8 cellular contexts compared by ENCODE assay signal in genomic region chr5:131171276-131171815, GRCh38. TPM values are rescaled to one million over a fixed set of nuclear protein-coding genes. Genes with fewer than 3 reads are reported as not detected.
DNase-seq lines count a peak whose midpoint lies in the region; ATAC-seq and TF ChIP-seq lines count a peak whose summit lies in the region.

No MANE protein-coding gene starts in this region.

- H3K36me3 ChIP-seq in CD4-positive, CD25-positive, alpha-beta regulatory T cell (ENCODE audit: control insufficient read depth, insufficient read depth, low read length) = no peaks in the 10 kb centered on the region
- H3K36me3 ChIP-seq in right atrium auricular region (no peaks in the 10 kb centered on the region), skeletal muscle tissue (ENCODE audit: control insufficient read depth in 3 of 3, insufficient read depth in 3 of 3, low read length in 3 of 3) (no peaks in the 10 kb centered on the region)

- DNase-seq in CD4-positive, CD25-positive, alpha-beta regulatory T cell = peak in 2 of 3 donors; percentile 20 to 51
- no peak for DNase-seq in right atrium auricular region (ENCODE audit: low spot score)
- no peak for DNase-seq in NOMO-1 treated with DMSO at 0.1 percent for 48 hours (lab: John Stamatoyannopoulos, UW; ENCODE audit: unreplicated experiment)
- DNase-seq in effector CD8-positive, alpha-beta T cell (lab: John Stamatoyannopoulos, UW) = no peak

- H3K4me1 Mint-ChIP-seq in CD4-positive, CD25-positive, alpha-beta regulatory T cell = peaks cover 5 to 49% (median 38%) of the 10 kb centered on the region in 4 donors
- peaks cover 28% of the 10 kb centered on the region for H3K4me1 Mint-ChIP-seq in activated T-helper 17 cell treated with anti-CD3 and anti-CD28 coated beads, Interleukin-2, amount 50 U/mL, for 72 hours

- H3K27me3 Mint-ChIP-seq in CD4-positive, CD25-positive, alpha-beta regulatory T cell = no peaks in the 10 kb centered on the region
- H3K27me3 Mint-ChIP-seq in activated T-helper 17 cell treated with anti-CD3 and anti-CD28 coated beads, Interleukin-2, amount 50 U/mL, for 72 hours = no peaks in the 10 kb centered on the region

- H3K36me3 Mint-ChIP-seq in CD4-positive, CD25-positive, alpha-beta regulatory T cell = peaks cover 3% of the 10 kb centered on the region
- H3K36me3 Mint-ChIP-seq in activated T-helper 17 cell treated with anti-CD3 and anti-CD28 coated beads, Interleukin-2, amount 50 U/mL, for 72 hours (ENCODE audit: low read depth) = no peaks in the 10 kb centered on the region

- peak overlapping the region; percentile 86 for H3K27ac ChIP-seq in CD4-positive, CD25-positive, alpha-beta regulatory T cell (ENCODE audit: insufficient read depth, low read length, poor library complexity, severe bottlenecking)
- H3K27ac ChIP-seq in right atrium auricular region (peak overlapping the region; percentile 80 to 83), skeletal muscle tissue (ENCODE audit: low read depth, low read length) (peak overlapping the region; percentile 73)

- TF ChIP-seq CTCF in right atrium auricular region (IDR thresholded peaks at IDR 0.05) = no peak

- H3K9ac ChIP-seq in skeletal muscle tissue (ENCODE audit: low read depth in 1 of 3, low read length in 3 of 3) = peak overlapping the region; percentile 83 to 90 (median 86)

- H3K4me3 ChIP-seq in CD4-positive, CD25-positive, alpha-beta regulatory T cell (ENCODE audit: low read depth, low read length) = peak overlapping the region; percentile 94
- H3K4me3 ChIP-seq in right atrium auricular region = peak overlapping the region; percentile 61 to 68
- H3K4me3 ChIP-seq in skeletal muscle tissue (ENCODE audit: low read length in 3 of 3) = peak overlapping the region; percentile 93 to 96 (median 94)

- H3K4me1 ChIP-seq in CD4-positive, CD25-positive, alpha-beta regulatory T cell (ENCODE audit: control insufficient read depth, insufficient read depth, low read length, poor library complexity, severe bottlenecking) = peaks cover 17% of the 10 kb centered on the region
- H3K4me1 ChIP-seq in right atrium auricular region (peaks cover 0 to 19% of the 10 kb centered on the region in 2 donors), skeletal muscle tissue (ENCODE audit: control insufficient read depth in 3 of 3, insufficient read depth in 3 of 3, low read length in 3 of 3) (peaks cover 12 to 21% (median 13%) of the 10 kb centered on the region in 3 donors)

- H3K9me3 Mint-ChIP-seq in CD4-positive, CD25-positive, alpha-beta regulatory T cell = no peaks in the 10 kb centered on the region
- no peaks in the 10 kb centered on the region for H3K9me3 Mint-ChIP-seq in activated T-helper 17 cell treated with anti-CD3 and anti-CD28 coated beads, Interleukin-2, amount 50 U/mL, for 72 hours

- peak overlapping the region; percentile 90 to 99 (median 97) for H3K4me3 Mint-ChIP-seq in CD4-positive, CD25-positive, alpha-beta regulatory T cell
- H3K4me3 Mint-ChIP-seq in activated T-helper 17 cell treated with anti-CD3 and anti-CD28 coated beads, Interleukin-2, amount 50 U/mL, for 72 hours = peak overlapping the region; percentile 92

- no peaks in the 10 kb centered on the region for H3K9me3 ChIP-seq in CD4-positive, CD25-positive, alpha-beta regulatory T cell (ENCODE audit: control insufficient read depth in 2 of 2, low read length in 2 of 2)
- no peaks in the 10 kb centered on the region for H3K9me3 ChIP-seq in right atrium auricular region
- H3K9me3 ChIP-seq in skeletal muscle tissue (ENCODE audit: control insufficient read depth in 3 of 3, low read length in 3 of 3) = no peaks in the 10 kb centered on the region

- no peaks in the 10 kb centered on the region for H3K27me3 ChIP-seq in CD4-positive, CD25-positive, alpha-beta regulatory T cell (ENCODE audit: control insufficient read depth, insufficient read depth, low read length)
- H3K27me3 ChIP-seq in right atrium auricular region (no peaks in the 10 kb centered on the region), skeletal muscle tissue (ENCODE audit: control insufficient read depth in 3 of 3, insufficient read depth in 3 of 3, low read length in 3 of 3) (no peaks in the 10 kb centered on the region)

- peak overlapping the region; percentile 38 to 98 (median 95) for H3K27ac Mint-ChIP-seq in CD4-positive, CD25-positive, alpha-beta regulatory T cell
- peak overlapping the region; percentile 91 for H3K27ac Mint-ChIP-seq in activated T-helper 17 cell treated with anti-CD3 and anti-CD28 coated beads, Interleukin-2, amount 50 U/mL, for 72 hours

- no peak for ATAC-seq in CD4-positive, CD25-positive, alpha-beta regulatory T cell (ENCODE audit: low read depth in 2 of 2)
- ATAC-seq in HG03097 (IDR thresholded peaks at IDR 0.05; ENCODE audit: low FRiP score, unreplicated experiment) (peak; percentile 5), GM21737 (IDR thresholded peaks at IDR 0.05; ENCODE audit: unreplicated experiment) (no peak)
- no peak for ATAC-seq in activated T-helper 17 cell treated with anti-CD3 and anti-CD28 coated beads, Interleukin-2, amount 50 U/mL, for 72 hours (replicated peaks)

RNA-seq across cellular contexts. Expression of gene LYRM7, which starts 0.6 kb away (rescaled TPM):
- 6.5 TPM for total RNA-seq in CD4-positive, CD25-positive, alpha-beta regulatory T cell
- 1 to 10 TPM; 4.3 to 5.1 (median 4.7) TPM for polyA plus RNA-seq in CD4-positive, CD25-positive, alpha-beta regulatory T cell
- total RNA-seq in activated T-helper 17 cell treated with anti-CD3 and anti-CD28 coated beads, Interleukin-2, amount 50 U/mL, for 72 hours = 10 to 100 TPM; 14.2 to 19.9 TPM
- 10 to 100 TPM in 1 of 2 donors, 1 to 10 TPM in 1; 7.5 to 30.7 TPM for total RNA-seq in right atrium auricular region
- total RNA-seq in skeletal muscle tissue = 13.6 TPM

RNA-seq across cellular contexts. Expression of gene HINT1, which starts 6.3 kb away (rescaled TPM):
- 222 TPM for total RNA-seq in CD4-positive, CD25-positive, alpha-beta regulatory T cell
- 100 to 1,000 TPM; 355 to 440 (median 415) TPM for polyA plus RNA-seq in CD4-positive, CD25-positive, alpha-beta regulatory T cell
- 100 to 1,000 TPM; 316 to 358 TPM for total RNA-seq in activated T-helper 17 cell treated with anti-CD3 and anti-CD28 coated beads, Interleukin-2, amount 50 U/mL, for 72 hours
- total RNA-seq in right atrium auricular region = 100 to 1,000 TPM; 116 to 164 TPM
- 207 TPM for total RNA-seq in skeletal muscle tissue

Comparison
In these comparisons a context has a peak if more than half of its experiments do, and no peak if none do; other contexts are left out.
1. DNase-seq: peak in CD4-positive, CD25-positive, alpha-beta regulatory T cell (2 of 3); none in right atrium auricular region (single experiment), NOMO-1 treated with DMSO at 0.1 percent for 48 hours (single experiment) and effector CD8-positive, alpha-beta T cell (single experiment).
2. Peak in every context shown above with its lines, with median percentiles within 50 percentile points of each other: H3K27ac ChIP-seq and H3K4me3 ChIP-seq.